1 cellular context compared by ENCODE assay signal in genomic region chr2:48118895-48119294, GRCh38.
TF ChIP-seq lines count a peak whose summit lies in the region.

No MANE protein-coding gene starts in this region.

TF ChIP-seq in K562, 482 proteins besides CTCF, POLR2A, EP300 and RAD21 (continues in another document):
- TF ChIP-seq HNRNPLL (IDR thresholded peaks at IDR 0.05; ENCODE audit: low read depth, low read length, poor library complexity, severe bottlenecking): no peak
- TF ChIP-seq ZNF592 (IDR thresholded peaks at IDR 0.05): peak; percentile 89
- peak; percentile 77; the same call in 1 of the 2 replicates for TF ChIP-seq GTF2A2 (tag; IDR thresholded peaks at IDR 0.05)
- TF ChIP-seq, protein P1, sequence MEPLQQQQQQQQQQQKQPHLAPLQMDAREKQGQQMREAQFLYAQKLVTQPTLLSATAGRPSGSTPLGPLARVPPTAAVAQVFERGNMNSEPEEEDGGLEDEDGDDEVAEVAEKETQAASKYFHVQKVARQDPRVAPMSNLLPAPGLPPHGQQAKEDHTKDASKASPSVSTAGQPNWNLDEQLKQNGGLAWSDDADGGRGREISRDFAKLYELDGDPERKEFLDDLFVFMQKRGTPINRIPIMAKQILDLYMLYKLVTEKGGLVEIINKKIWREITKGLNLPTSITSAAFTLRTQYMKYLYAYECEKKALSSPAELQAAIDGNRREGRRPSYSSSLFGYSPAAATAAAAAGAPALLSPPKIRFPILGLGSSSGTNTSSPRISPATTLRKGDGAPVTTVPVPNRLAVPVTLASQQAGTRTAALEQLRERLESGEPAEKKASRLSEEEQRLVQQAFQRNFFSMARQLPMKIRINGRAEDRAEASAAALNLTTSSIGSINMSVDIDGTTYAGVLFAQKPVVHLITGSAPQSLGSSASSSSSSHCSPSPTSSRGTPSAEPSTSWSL (CRISPR knock-in tag; IDR thresholded peaks at IDR 0.05; ENCODE audit: borderline replicate concordance): no peak
- TF ChIP-seq POU5F1 (IDR thresholded peaks at IDR 0.05; ENCODE audit: borderline replicate concordance, low read depth, low read length, partially characterized antibody): no peak
- TF ChIP-seq, protein P2, sequence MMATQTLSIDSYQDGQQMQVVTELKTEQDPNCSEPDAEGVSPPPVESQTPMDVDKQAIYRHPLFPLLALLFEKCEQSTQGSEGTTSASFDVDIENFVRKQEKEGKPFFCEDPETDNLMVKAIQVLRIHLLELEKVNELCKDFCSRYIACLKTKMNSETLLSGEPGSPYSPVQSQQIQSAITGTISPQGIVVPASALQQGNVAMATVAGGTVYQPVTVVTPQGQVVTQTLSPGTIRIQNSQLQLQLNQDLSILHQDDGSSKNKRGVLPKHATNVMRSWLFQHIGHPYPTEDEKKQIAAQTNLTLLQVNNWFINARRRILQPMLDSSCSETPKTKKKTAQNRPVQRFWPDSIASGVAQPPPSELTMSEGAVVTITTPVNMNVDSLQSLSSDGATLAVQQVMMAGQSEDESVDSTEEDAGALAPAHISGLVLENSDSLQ (IDR thresholded peaks at IDR 0.05): no peak
- TF ChIP-seq CBX2 (IDR thresholded peaks at IDR 0.05; ENCODE audit: insufficient read depth, low read length, poor library complexity, severe bottlenecking): no peak
- TF ChIP-seq CXXC5 (CRISPR knock-in tag; IDR thresholded peaks at IDR 0.05): peak; percentile 58; the same call in 1 of the 2 replicates
- TF ChIP-seq MTA3 (IDR thresholded peaks at IDR 0.05; ENCODE audit: borderline replicate concordance): no peak
- no peak for TF ChIP-seq NR2C1 (IDR thresholded peaks at IDR 0.05)
- TF ChIP-seq NR2C1 (tag; IDR thresholded peaks at IDR 0.05): peak; percentile 80
- TF ChIP-seq PYGO2 (tag; IDR thresholded peaks at IDR 0.05): peak; percentile 86
- peak; percentile 86 for TF ChIP-seq ZNF175 (CRISPR knock-in tag; IDR thresholded peaks at IDR 0.05; ENCODE audit: low read depth)
- peak; percentile 88 for TF ChIP-seq DDX20 (tag; IDR thresholded peaks at IDR 0.05; ENCODE audit: low read depth)
- TF ChIP-seq KLF6 (CRISPR knock-in tag; IDR thresholded peaks at IDR 0.05; ENCODE audit: borderline replicate concordance): peak; percentile 83
- TF ChIP-seq ELF2 (CRISPR knock-in tag; IDR thresholded peaks at IDR 0.05): 0 out of 2 replicates have a peak, but pooled peaks have one; percentile 23
- TF ChIP-seq L3MBTL2 (IDR thresholded peaks at IDR 0.05): no peak
- TF ChIP-seq, protein P3, sequence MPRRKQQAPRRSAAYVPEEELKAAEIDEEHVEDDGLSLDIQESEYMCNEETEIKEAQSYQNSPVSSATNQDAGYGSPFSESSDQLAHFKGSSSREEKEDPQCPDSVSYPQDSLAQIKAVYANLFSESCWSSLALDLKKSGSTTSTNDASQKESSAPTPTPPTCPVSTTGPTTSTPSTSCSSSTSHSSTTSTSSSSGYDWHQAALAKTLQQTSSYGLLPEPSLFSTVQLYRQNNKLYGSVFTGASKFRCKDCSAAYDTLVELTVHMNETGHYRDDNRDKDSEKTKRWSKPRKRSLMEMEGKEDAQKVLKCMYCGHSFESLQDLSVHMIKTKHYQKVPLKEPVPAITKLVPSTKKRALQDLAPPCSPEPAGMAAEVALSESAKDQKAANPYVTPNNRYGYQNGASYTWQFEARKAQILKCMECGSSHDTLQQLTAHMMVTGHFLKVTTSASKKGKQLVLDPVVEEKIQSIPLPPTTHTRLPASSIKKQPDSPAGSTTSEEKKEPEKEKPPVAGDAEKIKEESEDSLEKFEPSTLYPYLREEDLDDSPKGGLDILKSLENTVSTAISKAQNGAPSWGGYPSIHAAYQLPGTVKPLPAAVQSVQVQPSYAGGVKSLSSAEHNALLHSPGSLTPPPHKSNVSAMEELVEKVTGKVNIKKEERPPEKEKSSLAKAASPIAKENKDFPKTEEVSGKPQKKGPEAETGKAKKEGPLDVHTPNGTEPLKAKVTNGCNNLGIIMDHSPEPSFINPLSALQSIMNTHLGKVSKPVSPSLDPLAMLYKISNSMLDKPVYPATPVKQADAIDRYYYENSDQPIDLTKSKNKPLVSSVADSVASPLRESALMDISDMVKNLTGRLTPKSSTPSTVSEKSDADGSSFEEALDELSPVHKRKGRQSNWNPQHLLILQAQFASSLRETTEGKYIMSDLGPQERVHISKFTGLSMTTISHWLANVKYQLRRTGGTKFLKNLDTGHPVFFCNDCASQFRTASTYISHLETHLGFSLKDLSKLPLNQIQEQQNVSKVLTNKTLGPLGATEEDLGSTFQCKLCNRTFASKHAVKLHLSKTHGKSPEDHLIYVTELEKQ (CRISPR knock-in tag; IDR thresholded peaks at IDR 0.05): 0 out of 2 replicates have a peak, but pooled peaks have one; percentile 67
- TF ChIP-seq PTRF (tag; IDR thresholded peaks at IDR 0.05): peak; percentile 89
- no peak for TF ChIP-seq PHB (CRISPR knock-in tag; IDR thresholded peaks at IDR 0.05)
- TF ChIP-seq, protein P4, sequence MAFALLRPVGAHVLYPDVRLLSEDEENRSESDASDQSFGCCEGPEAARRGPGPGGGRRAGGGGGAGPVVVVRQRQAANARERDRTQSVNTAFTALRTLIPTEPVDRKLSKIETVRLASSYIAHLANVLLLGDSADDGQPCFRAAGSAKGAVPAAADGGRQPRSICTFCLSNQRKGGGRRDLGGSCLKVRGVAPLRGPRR (CRISPR knock-in tag; IDR thresholded peaks at IDR 0.05): peak; percentile 87
- 0 out of 2 replicates have a peak, but pooled peaks have one; percentile 49 for TF ChIP-seq IRF9 (tag; IDR thresholded peaks at IDR 0.05)
- TF ChIP-seq LEF1 (IDR thresholded peaks at IDR 0.05): no peak
- TF ChIP-seq SRSF7 (optimal IDR thresholded peaks at IDR 0.05; ENCODE audit: low read depth, low read length): no peak
- TF ChIP-seq STAT5B (CRISPR knock-in tag; IDR thresholded peaks at IDR 0.05): no peak
- TF ChIP-seq ZNF518B (CRISPR knock-in tag; IDR thresholded peaks at IDR 0.05): no peak
- no peak for TF ChIP-seq TFAM (CRISPR knock-in tag; conservative IDR thresholded peaks at IDR 0.05)
- no peak for TF ChIP-seq ZNF407 (IDR thresholded peaks at IDR 0.05; ENCODE audit: low read depth)
- TF ChIP-seq NONO (IDR thresholded peaks at IDR 0.05; ENCODE audit: low read depth in 2 of 2, low read length in 1 of 2): no peak
- TF ChIP-seq CSDE1 (IDR thresholded peaks at IDR 0.05): no peak
- TF ChIP-seq, protein P5, sequence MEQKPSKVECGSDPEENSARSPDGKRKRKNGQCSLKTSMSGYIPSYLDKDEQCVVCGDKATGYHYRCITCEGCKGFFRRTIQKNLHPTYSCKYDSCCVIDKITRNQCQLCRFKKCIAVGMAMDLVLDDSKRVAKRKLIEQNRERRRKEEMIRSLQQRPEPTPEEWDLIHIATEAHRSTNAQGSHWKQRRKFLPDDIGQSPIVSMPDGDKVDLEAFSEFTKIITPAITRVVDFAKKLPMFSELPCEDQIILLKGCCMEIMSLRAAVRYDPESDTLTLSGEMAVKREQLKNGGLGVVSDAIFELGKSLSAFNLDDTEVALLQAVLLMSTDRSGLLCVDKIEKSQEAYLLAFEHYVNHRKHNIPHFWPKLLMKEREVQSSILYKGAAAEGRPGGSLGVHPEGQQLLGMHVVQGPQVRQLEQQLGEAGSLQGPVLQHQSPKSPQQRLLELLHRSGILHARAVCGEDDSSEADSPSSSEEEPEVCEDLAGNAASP (IDR thresholded peaks at IDR 0.05): no peak
